Comparison of ENCODE assay signal across 9 cellular contexts in genomic region chr16:87924937-87925670, GRCh38.
DNase-seq lines count a peak whose midpoint lies in the region; ATAC-seq, FAIRE-seq and TF ChIP-seq lines count a peak whose summit lies in the region.
"Had no signal": no experiment of that assay in that cellular context is flagged by ENCODE, and none has a peak within 500 bp of the region (broad histone marks: within the 10 kb centered on the region; RNA-seq: fewer than 3 reads in every experiment).

No MANE protein-coding gene starts in this region.

- ATAC-seq in GM21825 (IDR thresholded peaks at IDR 0.05; ENCODE audit: unreplicated experiment): no peak
- no peak for ATAC-seq in HG03469 (IDR thresholded peaks at IDR 0.05; ENCODE audit: unreplicated experiment)

- peak; percentile 39 for TF ChIP-seq CTCF in D721Med (IDR thresholded peaks at IDR 0.05; ENCODE audit: insufficient read depth, missing control alignments)

- FAIRE-seq in D721Med (lab: Jason Lieb, UNC): no peak
- no peak for FAIRE-seq in RCC 7860 (lab: Jason Lieb, UNC)
- no peak for FAIRE-seq in H54 (lab: Jason Lieb, UNC)

- DNase-seq in D721Med (ENCODE audit: insufficient read length, low spot score) (peak; percentile 42), NCI-H1417 (lab: John Stamatoyannopoulos, UW) (peak; percentile 90 to 98 (median 93)), RCC 7860 (ENCODE audit: low spot score) (peak; percentile 57), left kidney (ENCODE audit: low read depth, low spot score) (peak; percentile 95), H54 (ENCODE audit: insufficient read length, low spot score) (no peak)
- DNase-seq in stimulated activated CD4-positive, alpha-beta T cell treated with anti-CD3 and anti-CD28 coated beads, Interleukin-2, amount 100 ng/mL, for 24 hours: no peak
- DNase-seq: activated T-cell treated with anti-CD3 and anti-CD28 coated beads, Interleukin-2, amount 50 U/mL, for 48 hours had no signal

- no peak for TF ChIP-seq POLR2A in H54 (IDR thresholded peaks at IDR 0.05; ENCODE audit: low read depth, low read length)

Comparison
In these comparisons a context has a peak if more than half of its experiments do, and no peak if none do; other contexts are left out.
1. DNase-seq: peak in D721Med (single experiment), NCI-H1417 (3 of 3), RCC 7860 (single experiment) and left kidney (single experiment); none in stimulated activated CD4-positive, alpha-beta T cell treated with anti-CD3 and anti-CD28 coated beads, Interleukin-2, amount 100 ng/mL, for 24 hours (0 of 2) and H54 (single experiment).